Comparison of ENCODE assay signal across 10 cellular contexts in genomic region chr17:69500911-69501429, GRCh38.
A peak's percentile ranks its signal among the peaks of the same experiment; 100 is the strongest.
DNase-seq lines count a peak whose midpoint lies in the region; ATAC-seq, FAIRE-seq and TF ChIP-seq lines count a peak whose summit lies in the region.
"Had no signal": no experiment of that assay in that cellular context is flagged by ENCODE, and none has a peak within 500 bp of the region (broad histone marks: within the 10 kb centered on the region; RNA-seq: fewer than 3 reads in every experiment).

No MANE protein-coding gene starts in this region.

- H3K9ac ChIP-seq in astrocyte (ENCODE audit: low read length) = no peak overlapping the region

- H3K27me3 Mint-ChIP-seq in astrocyte (ENCODE audit: low read depth, unreplicated experiment) = no peaks in the 10 kb centered on the region
- H3K27me3 Mint-ChIP-seq in activated CD8-positive, alpha-beta T cell treated with anti-CD3 and anti-CD28 coated beads, Interleukin-2, amount 10 ng/mL, durations not matched to agents 7 days and 5 days (ENCODE audit: low read depth) = no peaks in the 10 kb centered on the region

- CTCF ChIA-PET in activated CD8-positive, alpha-beta T cell treated with anti-CD3 and anti-CD28 coated beads, Interleukin-2, amount 10 ng/mL, durations not matched to agents 7 days and 5 days (lab: Charles Lee) = interaction anchor here (0.8 to 1.4 kb wide), 3 partner anchors 22 to 167 kb away, joined by 3 to 4 read pairs (median 3); no protein-coding TSS in a partner anchor

- no peak overlapping the region for H3K4me3 Mint-ChIP-seq in astrocyte (ENCODE audit: unreplicated experiment)
- no peak overlapping the region for H3K4me3 Mint-ChIP-seq in activated CD8-positive, alpha-beta T cell treated with anti-CD3 and anti-CD28 coated beads, Interleukin-2, amount 10 ng/mL, durations not matched to agents 7 days and 5 days

- H3K27ac ChIP-seq in astrocyte (ENCODE audit: low read depth, low read length) (no peak overlapping the region), tibial artery (peak overlapping the region; percentile 36 to 46)
- H3K27ac ChIP-seq: PC-9 had no signal

- FAIRE-seq in astrocyte (lab: Jason Lieb, UNC) = no peak

- H3K9me3 ChIP-seq in astrocyte (ENCODE audit: insufficient read depth, low read depth, low read length) (no peaks in the 10 kb centered on the region), tibial artery (no peaks in the 10 kb centered on the region)

- H3K36me3 Mint-ChIP-seq in astrocyte (ENCODE audit: low read depth, unreplicated experiment) = no peaks in the 10 kb centered on the region
- H3K36me3 Mint-ChIP-seq in activated CD8-positive, alpha-beta T cell treated with anti-CD3 and anti-CD28 coated beads, Interleukin-2, amount 10 ng/mL, durations not matched to agents 7 days and 5 days (ENCODE audit: low read depth) = no peaks in the 10 kb centered on the region

- H3K36me3 ChIP-seq in astrocyte (ENCODE audit: insufficient read depth, low read length) = no peaks in the 10 kb centered on the region
- H3K36me3 ChIP-seq in tibial artery = no peaks in the 10 kb centered on the region

- H3K27ac Mint-ChIP-seq in astrocyte (ENCODE audit: unreplicated experiment) = peak overlapping the region; percentile 6
- no peak overlapping the region for H3K27ac Mint-ChIP-seq in activated CD8-positive, alpha-beta T cell treated with anti-CD3 and anti-CD28 coated beads, Interleukin-2, amount 10 ng/mL, durations not matched to agents 7 days and 5 days

- H4K20me1 ChIP-seq in astrocyte (ENCODE audit: insufficient read depth, low read length) = no peaks in the 10 kb centered on the region

- H3K4me1 Mint-ChIP-seq in astrocyte (ENCODE audit: low read depth, unreplicated experiment) = peaks cover 10% of the 10 kb centered on the region
- H3K4me1 Mint-ChIP-seq in activated CD8-positive, alpha-beta T cell treated with anti-CD3 and anti-CD28 coated beads, Interleukin-2, amount 10 ng/mL, durations not matched to agents 7 days and 5 days (ENCODE audit: low read depth) = peaks cover 3% of the 10 kb centered on the region

- H3K9me3 Mint-ChIP-seq in astrocyte (ENCODE audit: unreplicated experiment) = no peaks in the 10 kb centered on the region
- no peaks in the 10 kb centered on the region for H3K9me3 Mint-ChIP-seq in activated CD8-positive, alpha-beta T cell treated with anti-CD3 and anti-CD28 coated beads, Interleukin-2, amount 10 ng/mL, durations not matched to agents 7 days and 5 days (ENCODE audit: insufficient read depth)

- no peak overlapping the region for H3K4me3 ChIP-seq in astrocyte (ENCODE audit: insufficient read depth, low read depth, low read length)
- peak overlapping the region in 1 of 2 donors; percentile 21 for H3K4me3 ChIP-seq in tibial artery
- H3K4me3 ChIP-seq: PC-9 had no signal

- ATAC-seq in left colon = peak; percentile 71
- ATAC-seq in HG02759 (IDR thresholded peaks at IDR 0.05; ENCODE audit: unreplicated experiment) = no peak
- no peak for ATAC-seq in activated CD8-positive, alpha-beta T cell treated with anti-CD3 and anti-CD28 coated beads, Interleukin-2, amount 10 ng/mL, durations not matched to agents 7 days and 5 days

- H3K4me1 ChIP-seq in astrocyte (ENCODE audit: insufficient read depth, low read length) (peaks cover 12% of the 10 kb centered on the region), tibial artery (peaks cover 0 to 31% (median 21%) of the 10 kb centered on the region in 4 donors)

- intact Hi-C loops in left colon (cut with DNase I, micrococcal nuclease) = no loop called here
- intact Hi-C loops in tibial artery (cut with DNase I; ENCODE audit: low total_unique reads) = no loop called here

- no peaks in the 10 kb centered on the region for H3K79me2 ChIP-seq in astrocyte (ENCODE audit: insufficient read depth, low read length)

- no peak overlapping the region for H2AFZ ChIP-seq in astrocyte (ENCODE audit: low read depth, low read length)
- H2AFZ ChIP-seq: PC-9 had no signal

- H3K27me3 ChIP-seq in astrocyte (ENCODE audit: insufficient read depth, low read length) = no peaks in the 10 kb centered on the region
- H3K27me3 ChIP-seq in tibial artery = no peaks in the 10 kb centered on the region

- POLR2A ChIA-PET in activated CD8-positive, alpha-beta T cell treated with anti-CD3 and anti-CD28 coated beads, Interleukin-2, amount 10 ng/mL, durations not matched to agents 7 days and 5 days (lab: Charles Lee) = no interaction called here

- TF ChIP-seq CTCF in astrocyte (IDR thresholded peaks at IDR 0.05; ENCODE audit: insufficient read depth, low read depth, low read length) (no peak), tibial artery (IDR thresholded peaks at IDR 0.05) (no peak)

- peak overlapping the region; percentile 80 for H3K4me2 ChIP-seq in astrocyte (ENCODE audit: low read length)
- H3K4me2 ChIP-seq: PC-9 had no signal

- DNase-seq in NCI-H2081 (lab: John Stamatoyannopoulos, UW) (peak; percentile 59 to 66), NCI-H2081 treated with DMSO at 0.1 percent for 48 hours (lab: John Stamatoyannopoulos, UW) (no peak), astrocyte (ENCODE audit: low read depth) (no peak), left colon (peak; percentile 33 to 34), tibial artery (no peak)
- no peak for DNase-seq in activated naive CD4-positive, alpha-beta T cell treated with Interleukin-2 at 50 U/mL for 16 hours
- DNase-seq in activated CD8-positive, alpha-beta T cell treated with anti-CD3 and anti-CD28 coated beads, Interleukin-2, amount 10 ng/mL, durations not matched to agents 7 days and 5 days = no peak
- DNase-seq: ACHN, PC-9 had no signal

Comparison
In these comparisons a context has a peak if more than half of its experiments do, and no peak if none do; other contexts are left out.
1. DNase-seq: peak in NCI-H2081 (2 of 2) and left colon (2 of 2); none in NCI-H2081 treated with DMSO at 0.1 percent for 48 hours (single experiment), astrocyte (single experiment), tibial artery (0 of 2), activated naive CD4-positive, alpha-beta T cell treated with Interleukin-2 at 50 U/mL for 16 hours (single experiment) and activated CD8-positive, alpha-beta T cell treated with anti-CD3 and anti-CD28 coated beads, Interleukin-2, amount 10 ng/mL, durations not matched to agents 7 days and 5 days (single experiment).